In the genomic region with DNA sequence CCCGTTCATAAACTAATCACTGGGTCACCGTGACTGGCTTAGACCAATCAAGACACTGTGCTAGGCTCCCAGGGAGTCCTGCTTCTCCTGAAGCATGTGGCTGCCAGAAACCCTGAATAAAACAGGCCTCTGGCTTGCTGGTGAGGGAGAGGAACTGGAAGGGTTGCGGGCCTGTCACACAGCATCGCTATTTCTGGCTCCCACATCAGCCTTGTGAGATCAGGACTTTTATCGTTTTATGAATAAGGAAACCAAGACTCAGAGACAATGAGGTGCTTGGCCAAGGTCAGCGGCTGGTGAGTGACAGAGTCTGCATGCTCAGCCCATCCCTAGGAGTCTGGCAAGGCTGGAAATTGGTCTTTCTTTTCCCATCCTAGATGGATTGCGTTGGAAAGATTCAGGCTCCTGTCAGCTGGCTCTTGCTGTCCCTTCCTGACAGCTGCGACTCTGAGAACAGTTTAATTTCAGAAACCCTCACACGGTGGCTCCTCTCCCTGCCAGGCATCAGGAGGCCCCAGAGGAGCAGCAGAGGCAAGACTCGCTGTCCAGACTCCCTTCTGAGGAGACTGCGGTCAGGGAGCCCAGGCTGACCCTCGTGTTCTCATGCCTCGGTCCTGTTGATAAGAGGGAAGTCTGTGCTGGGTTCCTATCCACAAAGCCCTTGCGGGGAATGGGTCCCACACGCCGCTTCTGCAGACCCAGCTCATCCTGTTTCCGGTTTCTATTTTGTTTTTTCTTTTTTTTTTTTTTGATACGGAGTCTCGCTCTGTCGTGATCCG, we compare ENCODE assay signal across 8 cellular contexts.
A peak's percentile ranks its signal among the peaks of the same experiment; 100 is the strongest.
DNase-seq lines count a peak whose midpoint lies in the region; ATAC-seq, FAIRE-seq and TF ChIP-seq lines count a peak whose summit lies in the region.

No MANE protein-coding gene starts in this region.

- H3K27ac ChIP-seq in kidney (ENCODE audit: low read depth in 2 of 2, low read length in 2 of 2) (peak overlapping the region; percentile 2 to 49), upper lobe of left lung (peak overlapping the region; percentile 55 to 67 (median 61))

- H3K27ac Mint-ChIP-seq in activated T-cell treated with anti-CD3 and anti-CD28 coated beads, Interleukin-2, amount 50 U/mL, for 24 hours: peak overlapping the region; percentile 88

- peaks cover 0 to 4% of the 10 kb centered on the region in 2 donors for H3K4me1 ChIP-seq in kidney (ENCODE audit: control insufficient read depth in 1 of 2, insufficient read depth in 1 of 2, low read depth in 1 of 2, low read length in 2 of 2)
- H3K4me1 ChIP-seq in upper lobe of left lung: peaks cover 0 to 17% (median 5%) of the 10 kb centered on the region in 4 donors

- TF ChIP-seq CTCF in kidney (IDR thresholded peaks at IDR 0.05; ENCODE audit: borderline replicate concordance, extremely low read depth, insufficient read depth) (no peak), upper lobe of left lung (IDR thresholded peaks at IDR 0.05) (no peak), omental fat pad (IDR thresholded peaks at IDR 0.05) (no peak)

- H3K9ac ChIP-seq in kidney (ENCODE audit: low read length in 2 of 2): peak overlapping the region in 1 of 2 donors; percentile 63

- H3K27me3 ChIP-seq in upper lobe of left lung: no peaks in the 10 kb centered on the region

- DNase-seq in activated T-cell treated with anti-CD3 and anti-CD28 coated beads, Interleukin-2, amount 50 U/mL, for 24 hours: no peak
- DNase-seq in activated T-cell treated with anti-CD3 and anti-CD28 coated beads for 4 hours (no peak), kidney (no peak), upper lobe of left lung (no peak), GM19238 (ENCODE audit: insufficient read length, low spot score) (no peak), omental fat pad (ENCODE audit: low spot score) (no peak)
- DNase-seq in activated CD8-positive, alpha-beta memory T cell treated with anti-CD3 and anti-CD28 coated beads, Interleukin-2, amount 50 U/mL, for 48 hours: peak; percentile 67

- no peaks in the 10 kb centered on the region for H3K27me3 Mint-ChIP-seq in activated T-cell treated with anti-CD3 and anti-CD28 coated beads, Interleukin-2, amount 50 U/mL, for 24 hours

- H3K9me3 ChIP-seq in kidney (ENCODE audit: control insufficient read depth in 1 of 2, low read length in 2 of 2) (no peaks in the 10 kb centered on the region), upper lobe of left lung (peaks cover 0 to 5% (median 2%) of the 10 kb centered on the region in 4 donors)

- peak; percentile 47 to 67 for ATAC-seq in upper lobe of left lung (ENCODE audit: low FRiP score in 2 of 2)
- ATAC-seq in omental fat pad (ENCODE audit: low FRiP score): no peak
- ATAC-seq in GM21528 (IDR thresholded peaks at IDR 0.05; ENCODE audit: low FRiP score, unreplicated experiment): no peak

- FAIRE-seq in kidney (lab: Jason Lieb, UNC): no peak

- TF ChIP-seq EP300 in upper lobe of left lung (IDR thresholded peaks at IDR 0.05): no peak

- peak overlapping the region; percentile 69 for H3K4me3 Mint-ChIP-seq in activated T-cell treated with anti-CD3 and anti-CD28 coated beads, Interleukin-2, amount 50 U/mL, for 24 hours

- intact Hi-C loops in kidney (cut with DNase I): no loop called here

- peaks cover 11% of the 10 kb centered on the region for H3K9me3 Mint-ChIP-seq in activated T-cell treated with anti-CD3 and anti-CD28 coated beads, Interleukin-2, amount 50 U/mL, for 24 hours

- TF ChIP-seq POLR2A in upper lobe of left lung (IDR thresholded peaks at IDR 0.05): no peak

- WGBS in upper lobe of left lung, 2 donors: 32 to 39% methylated on average over 20 to 21 of the region's 21 CpGs

- no peaks in the 10 kb centered on the region for H3K36me3 ChIP-seq in kidney (ENCODE audit: control insufficient read depth in 1 of 2, insufficient read depth in 2 of 2, low read length in 2 of 2)
- H3K36me3 ChIP-seq in upper lobe of left lung: no peaks in the 10 kb centered on the region

- H3K36me3 Mint-ChIP-seq in activated T-cell treated with anti-CD3 and anti-CD28 coated beads, Interleukin-2, amount 50 U/mL, for 24 hours (ENCODE audit: low read depth): no peaks in the 10 kb centered on the region

- peak overlapping the region; percentile 22 to 33 for H3K4me3 ChIP-seq in kidney (ENCODE audit: low read length in 2 of 2)
- peak overlapping the region in 3 of 4 donors; percentile 24 to 40 (median 33) for H3K4me3 ChIP-seq in upper lobe of left lung

- H3K4me1 Mint-ChIP-seq in activated T-cell treated with anti-CD3 and anti-CD28 coated beads, Interleukin-2, amount 50 U/mL, for 24 hours (ENCODE audit: low read depth): peaks cover 51% of the 10 kb centered on the region

Comparison
In these comparisons a context has a peak if more than half of its experiments do, and no peak if none do; other contexts are left out.
1. ATAC-seq: peak in upper lobe of left lung (2 of 2); none in omental fat pad (single experiment) and GM21528 (single experiment).